Comparison of ENCODE assay signal across 18 cellular contexts in the genomic region with DNA sequence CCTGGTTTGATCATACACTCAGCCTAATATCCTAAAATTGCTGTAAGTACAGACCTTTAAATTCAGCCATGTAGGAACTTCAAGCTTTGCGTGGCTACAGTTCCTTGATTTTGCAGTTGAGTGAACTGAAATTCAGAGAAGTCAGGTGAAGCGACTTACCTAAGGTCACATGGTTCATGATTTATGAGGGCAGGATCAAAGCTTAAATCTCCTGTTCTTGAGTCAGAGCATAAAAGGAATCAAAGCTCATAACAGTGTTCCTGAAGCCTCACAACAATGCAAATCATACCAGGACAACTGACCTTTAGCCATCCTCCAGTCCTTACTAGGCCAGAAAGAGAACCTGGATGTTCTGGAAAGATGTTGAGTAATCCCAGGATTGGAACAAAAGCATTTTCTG.
A peak's percentile ranks its signal among the peaks of the same experiment; 100 is the strongest.
DNase-seq lines count a peak whose midpoint lies in the region; ATAC-seq and TF ChIP-seq lines count a peak whose summit lies in the region.
"Had no signal": no experiment of that assay in that cellular context is flagged by ENCODE, and none has a peak within 500 bp of the region (broad histone marks: within the 10 kb centered on the region; RNA-seq: fewer than 3 reads in every experiment).

No MANE protein-coding gene starts in this region.

- no peak for TF ChIP-seq POLR2A in esophagus muscularis mucosa (IDR thresholded peaks at IDR 0.05; ENCODE audit: low read depth)
- no peak for TF ChIP-seq POLR2A in thyroid gland (IDR thresholded peaks at IDR 0.05)

- no peak for ATAC-seq in HG02885 (IDR thresholded peaks at IDR 0.05; ENCODE audit: poor library complexity, unreplicated experiment)
- ATAC-seq: A549; CD8-positive, alpha-beta T cell had no signal

- H3K4me3 ChIP-seq in esophagus muscularis mucosa = no peak overlapping the region
- H3K4me3 ChIP-seq in thyroid gland (replicated peaks in 1 of 3) = no peak overlapping the region
- H3K4me3 ChIP-seq: A549; BLaER1 treated with 17β-estradiol and CSF1 and Interleukin-3, amounts not matched to agents 10 nM and 100 nM had no signal

- H3K4me1 ChIP-seq in esophagus muscularis mucosa (no peaks in the 10 kb centered on the region), thyroid gland (no peaks in the 10 kb centered on the region)
- H3K4me1 ChIP-seq: A549, Caco-2 had no signal

- intact Hi-C loops in esophagus muscularis mucosa (cut with DNase I) (no loop called here), thyroid gland (cut with DNase I) (no loop called here)

- no peaks in the 10 kb centered on the region for H3K9me3 ChIP-seq in esophagus muscularis mucosa
- H3K9me3 ChIP-seq in thyroid gland = no peaks in the 10 kb centered on the region
- H3K9me3 ChIP-seq: A549, Caco-2 had no signal

- no peak for TF ChIP-seq CTCF in esophagus muscularis mucosa (IDR thresholded peaks at IDR 0.05)
- no peak for TF ChIP-seq CTCF in thyroid gland (IDR thresholded peaks at IDR 0.05)

- TF ChIP-seq EP300 in esophagus muscularis mucosa (IDR thresholded peaks at IDR 0.05) = no peak

- no peak overlapping the region for H3K27ac ChIP-seq in esophagus muscularis mucosa (replicated peaks in 1 of 4)
- no peak overlapping the region for H3K27ac ChIP-seq in thyroid gland
- H3K27ac ChIP-seq: 22Rv1; A549; BLaER1 treated with 17β-estradiol and CSF1 and Interleukin-3, amounts not matched to agents 10 nM and 100 nM; C4-2B had no signal

- WGBS in esophagus muscularis mucosa = 85% methylated on average over 2 of the region's 2 CpGs
- WGBS in thyroid gland, 2 donors = 93 to 95% methylated on average over 2 of the region's 2 CpGs

- H3K27me3 ChIP-seq in esophagus muscularis mucosa (peaks cover 0 to 8% (median 0%) of the 10 kb centered on the region in 4 donors), thyroid gland (no peaks in the 10 kb centered on the region)
- H3K27me3 ChIP-seq: BLaER1 treated with 17β-estradiol and CSF1 and Interleukin-3, amounts not matched to agents 10 nM and 100 nM had no signal

- H3K36me3 ChIP-seq in esophagus muscularis mucosa (no peaks in the 10 kb centered on the region), thyroid gland (no peaks in the 10 kb centered on the region)
- H3K36me3 ChIP-seq: BLaER1 treated with 17β-estradiol and CSF1 and Interleukin-3, amounts not matched to agents 10 nM and 100 nM had no signal

- DNase-seq in SW480 (ENCODE audit: low spot score) = peak; percentile 34
- DNase-seq in esophagus muscularis mucosa (ENCODE audit: extremely low spot score) = peak; percentile 53
- DNase-seq in kidney tubule cell (ENCODE audit: low spot score) = peak; percentile 29
- peak; percentile 49 for DNase-seq in renal cortical epithelial cell (ENCODE audit: low read depth)
- DNase-seq in thyroid gland = no peak
- DNase-seq in activated CD8-positive, alpha-beta memory T cell treated with anti-CD3 and anti-CD28 coated beads, Interleukin-2, amount 50 U/mL, for 48 hours = no peak
- DNase-seq: AML-193; Caco-2; Calu3; CD4-positive, alpha-beta T cell; CD8-positive, alpha-beta T cell; DMS79 treated with DMSO at 0.1 percent for 48 hours; GF-D8 had no signal

Comparison
In these comparisons a context has a peak if more than half of its experiments do, and no peak if none do; other contexts are left out.
1. DNase-seq: peak in SW480 (single experiment), esophagus muscularis mucosa (single experiment), kidney tubule cell (single experiment) and renal cortical epithelial cell (single experiment); none in thyroid gland (0 of 2) and activated CD8-positive, alpha-beta memory T cell treated with anti-CD3 and anti-CD28 coated beads, Interleukin-2, amount 50 U/mL, for 48 hours (single experiment).